In genomic region chr7:82559203-82559805, GRCh38 we compare ENCODE assay signal across 9 cellular contexts.
A peak's percentile ranks its signal among the peaks of the same experiment; 100 is the strongest.
DNase-seq lines count a peak whose midpoint lies in the region; ATAC-seq and TF ChIP-seq lines count a peak whose summit lies in the region.
"Had no signal": no experiment of that assay in that cellular context is flagged by ENCODE, and none has a peak within 500 bp of the region (broad histone marks: within the 10 kb centered on the region; RNA-seq: fewer than 3 reads in every experiment).

No MANE protein-coding gene starts in this region.

- TF ChIP-seq CTCF in type B pancreatic cell (conservative IDR thresholded peaks at IDR 0.05) = no peak

- no peaks in the 10 kb centered on the region for H3K27me3 ChIP-seq in duodenal mucosa (ENCODE audit: control insufficient read depth in 1 of 2, insufficient read depth in 2 of 2, low read length in 2 of 2)

- H3K9me3 ChIP-seq in duodenal mucosa (ENCODE audit: control insufficient read depth in 1 of 2, low read length in 2 of 2) = no peaks in the 10 kb centered on the region

- H3K9me3 Mint-ChIP-seq in type B pancreatic cell = no peaks in the 10 kb centered on the region

- no peaks in the 10 kb centered on the region for H3K4me1 Mint-ChIP-seq in type B pancreatic cell (ENCODE audit: unreplicated experiment)

- H3K9ac ChIP-seq in duodenal mucosa (ENCODE audit: low read depth in 1 of 2, low read length in 2 of 2) = no peak overlapping the region

- no peak overlapping the region for H3K27ac ChIP-seq in duodenal mucosa (ENCODE audit: low read depth, low read length)
- H3K27ac ChIP-seq: 22Rv1 had no signal

- H3K36me3 ChIP-seq in duodenal mucosa (ENCODE audit: control insufficient read depth in 1 of 2, insufficient read depth in 2 of 2, low read length in 2 of 2) = no peaks in the 10 kb centered on the region

- peak overlapping the region; percentile 29 for H3K27ac Mint-ChIP-seq in type B pancreatic cell

- DNase-seq in NOMO-1 treated with DMSO at 0.1 percent for 48 hours (lab: John Stamatoyannopoulos, UW; ENCODE audit: unreplicated experiment) = peak; percentile 34
- DNase-seq in NOMO-1 treated with dmso at 0.1 percent for 144 hours (lab: John Stamatoyannopoulos, UW; ENCODE audit: unreplicated experiment) = no peak
- peak; percentile 96 for DNase-seq in NCI-H2107 treated with DMSO at 0.1 percent for 48 hours (lab: John Stamatoyannopoulos, UW; ENCODE audit: unreplicated experiment)
- no peak for DNase-seq in type B pancreatic cell (ENCODE audit: extremely low spot score, unreplicated experiment)
- DNase-seq in putamen (ENCODE audit: low spot score) = no peak
- DNase-seq in CD1c-positive myeloid dendritic cell (ENCODE audit: extremely low spot score) = no peak

- H3K27me3 Mint-ChIP-seq in type B pancreatic cell = no peaks in the 10 kb centered on the region

- no peaks in the 10 kb centered on the region for H3K36me3 Mint-ChIP-seq in type B pancreatic cell

- no peak for ATAC-seq in GM19328 (IDR thresholded peaks at IDR 0.05; ENCODE audit: unreplicated experiment)

- peak overlapping the region; percentile 65 for H3K4me3 ChIP-seq in duodenal mucosa (ENCODE audit: low read depth in 1 of 2, low read length in 2 of 2)

- H3K4me3 Mint-ChIP-seq in type B pancreatic cell = peak overlapping the region; percentile 62

- no peaks in the 10 kb centered on the region for H3K4me1 ChIP-seq in duodenal mucosa (ENCODE audit: control insufficient read depth in 1 of 2, insufficient read depth in 2 of 2, low read length in 2 of 2)

Comparison
In these comparisons a context has a peak if more than half of its experiments do, and no peak if none do; other contexts are left out.
1. DNase-seq: peak in NOMO-1 treated with DMSO at 0.1 percent for 48 hours (single experiment) and NCI-H2107 treated with DMSO at 0.1 percent for 48 hours (single experiment); none in NOMO-1 treated with dmso at 0.1 percent for 144 hours (single experiment), type B pancreatic cell (single experiment), putamen (single experiment) and CD1c-positive myeloid dendritic cell (single experiment).